Comparison of ENCODE assay signal across 14 cellular contexts in genomic region chr17:80845121-80845862, GRCh38.
A peak's percentile ranks its signal among the peaks of the same experiment; 100 is the strongest.
DNase-seq lines count a peak whose midpoint lies in the region; ATAC-seq and TF ChIP-seq lines count a peak whose summit lies in the region.
"Had no signal": no experiment of that assay in that cellular context is flagged by ENCODE, and none has a peak within 500 bp of the region (broad histone marks: within the 10 kb centered on the region; RNA-seq: fewer than 3 reads in every experiment).

No MANE protein-coding gene starts in this region.

- H3K36me3 ChIP-seq in gastroesophageal sphincter: peaks cover 0 to 57% of the 10 kb centered on the region in 2 donors

- H3K27ac Mint-ChIP-seq in T-cell (peak overlapping the region; percentile 48 to 97), immature natural killer cell (peak overlapping the region in 5 of 6 donors; percentile 40 to 69 (median 64))
- H3K27ac Mint-ChIP-seq in stimulated activated memory B cell treated with anti-CD40 and anti-IgM and Interleukin-4, amounts not matched to agents 10 μg/mL and 1 μg/mL and 100 μg/mL, for 72 hours: peak overlapping the region; percentile 24

- no peak overlapping the region for H3K4me3 ChIP-seq in gastroesophageal sphincter

- H3K36me3 Mint-ChIP-seq in T-cell (peaks cover 17% of the 10 kb centered on the region), immature natural killer cell (no peaks in the 10 kb centered on the region)
- peaks cover 54% of the 10 kb centered on the region for H3K36me3 Mint-ChIP-seq in stimulated activated memory B cell treated with anti-CD40 and anti-IgM and Interleukin-4, amounts not matched to agents 10 μg/mL and 1 μg/mL and 100 μg/mL, for 72 hours

- H3K27ac ChIP-seq in gastroesophageal sphincter: no peak overlapping the region

- TF ChIP-seq POLR2A in gastroesophageal sphincter (IDR thresholded peaks at IDR 0.05): no peak

- no peaks in the 10 kb centered on the region for H3K9me3 ChIP-seq in gastroesophageal sphincter

- ATAC-seq in T-cell (replicated peaks in 1 of 4) (no peak), HG02610 (IDR thresholded peaks at IDR 0.05; ENCODE audit: unreplicated experiment) (no peak), gastroesophageal sphincter (no peak)
- no peak for ATAC-seq in stimulated activated memory B cell treated with anti-CD40 and anti-IgM and Interleukin-4, amounts not matched to agents 10 μg/mL and 1 μg/mL and 100 μg/mL, for 72 hours
- ATAC-seq: left colon had no signal

- no peaks in the 10 kb centered on the region for H3K27me3 ChIP-seq in gastroesophageal sphincter

- no peaks in the 10 kb centered on the region for H3K9me3 Mint-ChIP-seq in T-cell
- no peaks in the 10 kb centered on the region for H3K9me3 Mint-ChIP-seq in immature natural killer cell
- no peaks in the 10 kb centered on the region for H3K9me3 Mint-ChIP-seq in stimulated activated memory B cell treated with anti-CD40 and anti-IgM and Interleukin-4, amounts not matched to agents 10 μg/mL and 1 μg/mL and 100 μg/mL, for 72 hours

- H3K4me1 Mint-ChIP-seq in T-cell (peaks cover 45 to 54% (median 47%) of the 10 kb centered on the region in 3 donors), immature natural killer cell (peaks cover 28 to 36% of the 10 kb centered on the region in 2 donors)
- peaks cover 33% of the 10 kb centered on the region for H3K4me1 Mint-ChIP-seq in stimulated activated memory B cell treated with anti-CD40 and anti-IgM and Interleukin-4, amounts not matched to agents 10 μg/mL and 1 μg/mL and 100 μg/mL, for 72 hours

- H3K27me3 Mint-ChIP-seq in T-cell: no peaks in the 10 kb centered on the region
- H3K27me3 Mint-ChIP-seq in immature natural killer cell (ENCODE audit: low read depth in 3 of 3): peaks cover 0 to 2% (median 0%) of the 10 kb centered on the region in 3 donors
- H3K27me3 Mint-ChIP-seq in stimulated activated memory B cell treated with anti-CD40 and anti-IgM and Interleukin-4, amounts not matched to agents 10 μg/mL and 1 μg/mL and 100 μg/mL, for 72 hours: no peaks in the 10 kb centered on the region

- DNase-seq in activated naive CD4-positive, alpha-beta T cell treated with anti-CD3 and anti-CD28 coated beads, Interleukin-2, amount 50 U/mL, for 16 hours: peak; percentile 9
- DNase-seq in activated naive CD4-positive, alpha-beta T cell (lab: John Stamatoyannopoulos, UW): no peak
- DNase-seq in T-cell (no peak), immature natural killer cell (no peak), germinal center (ENCODE audit: low spot score) (no peak)
- DNase-seq: DMS53, left colon, NCI-H1694 treated with DMSO at 0.1 percent for 48 hours, NCI-H69, occipital lobe, SIG-M5 had no signal

- CTCF ChIA-PET in T-cell (lab: Charles Lee): no interaction called here

- TF ChIP-seq EP300 in gastroesophageal sphincter (IDR thresholded peaks at IDR 0.05): no peak

- POLR2A ChIA-PET in T-cell (lab: Charles Lee): no interaction called here

- H3K4me3 Mint-ChIP-seq in T-cell: no peak overlapping the region
- H3K4me3 Mint-ChIP-seq in immature natural killer cell: no peak overlapping the region
- H3K4me3 Mint-ChIP-seq in stimulated activated memory B cell treated with anti-CD40 and anti-IgM and Interleukin-4, amounts not matched to agents 10 μg/mL and 1 μg/mL and 100 μg/mL, for 72 hours: no peak overlapping the region

- 84 to 93% methylated on average over 5 to 19 of the region's 27 CpGs for WGBS in gastroesophageal sphincter (ENCODE audit: low coverage in 1 of 2), 2 donors

- H3K4me1 ChIP-seq in gastroesophageal sphincter: no peaks in the 10 kb centered on the region

- TF ChIP-seq CTCF in gastroesophageal sphincter (IDR thresholded peaks at IDR 0.05): no peak
